35 cellular contexts compared by ENCODE assay signal in the genomic region with DNA sequence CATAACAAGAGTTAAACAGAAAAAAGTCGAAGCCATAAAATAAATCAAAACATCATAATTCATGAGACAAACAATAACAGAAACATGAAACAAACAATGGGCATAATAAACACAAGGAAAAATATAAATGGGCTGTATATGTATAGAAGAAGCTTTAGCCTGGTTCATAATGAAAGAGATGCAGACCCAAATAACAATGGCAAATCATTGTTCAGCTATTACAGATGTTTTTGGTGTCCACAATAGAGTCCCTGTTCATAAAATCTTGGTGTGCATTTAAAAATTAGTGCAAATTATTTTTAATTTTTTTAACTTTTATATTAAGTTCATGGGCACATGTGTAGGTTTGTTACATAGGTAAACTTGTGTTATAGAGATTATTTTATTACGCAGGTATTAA.
"Had no signal": no experiment of that assay in that cellular context is flagged by ENCODE, and none has a peak within 500 bp of the region (broad histone marks: within the 10 kb centered on the region; RNA-seq: fewer than 3 reads in every experiment).

No MANE protein-coding gene starts in this region.

- H3K27me3 ChIP-seq: adrenal gland, body of pancreas, colonic mucosa, esophagus squamous epithelium, heart left ventricle had no signal

- H3K4me1 Mint-ChIP-seq: activated CD4-positive, alpha-beta memory T cell treated with anti-CD3 and anti-CD28 coated beads, Interleukin-2, amount 10 ng/mL, durations not matched to agents 7 days and 5 days; activated CD4-positive, alpha-beta T cell treated with anti-CD3 and anti-CD28 coated beads for 36 hours; activated CD4-positive, alpha-beta T cell treated with anti-CD3 and anti-CD28 coated beads, Interleukin-2, amount 10 ng/mL, durations not matched to agents 7 days and 5 days; activated naive CD4-positive, alpha-beta T cell treated with anti-CD3 and anti-CD28 coated beads, Interleukin-2, amount 50 U/mL, for 24 hours; activated naive CD8-positive, alpha-beta T cell treated with anti-CD3 and anti-CD28 coated beads for 36 hours; activated naive CD8-positive, alpha-beta T cell treated with anti-CD3 and anti-CD28 coated beads, Interleukin-2, amount 50 U/mL, for 24 hours; T-helper 17 cell had no signal

- H3K4me3 ChIP-seq: adrenal gland, body of pancreas, colonic mucosa, esophagus squamous epithelium, heart left ventricle had no signal

- DNase-seq: activated CD4-positive, alpha-beta memory T cell treated with anti-CD3 and anti-CD28 coated beads, Interleukin-2, amount 10 ng/mL, durations not matched to agents 7 days and 5 days; activated CD4-positive, alpha-beta T cell treated with anti-CD3 and anti-CD28 coated beads for 36 hours; activated CD4-positive, alpha-beta T cell treated with anti-CD3 and anti-CD28 coated beads, Interleukin-2, amount 10 ng/mL, durations not matched to agents 7 days and 5 days; activated CD4-positive, alpha-beta T cell treated with anti-CD3 and anti-CD28 coated beads, Interleukin-2, amount 50 U/mL, for 4 hours; activated CD4-positive, CD25-positive, alpha-beta regulatory T cell; activated CD4-positive, CD25-positive, alpha-beta regulatory T cell treated with anti-CD3 and anti-CD28 coated beads, Interleukin-2, amount 50 U/mL, for 72 hours; activated CD8-positive, alpha-beta memory T cell treated with anti-CD3 and anti-CD28 coated beads for 24 hours; activated effector memory CD4-positive, alpha-beta T cell treated with anti-CD3 and anti-CD28 coated beads, Interleukin-2, amount 50 U/mL, for 16 hours; activated naive CD4-positive, alpha-beta T cell treated with anti-CD3 and anti-CD28 coated beads for 36 hours; activated naive CD8-positive, alpha-beta T cell treated with anti-CD3 and anti-CD28 coated beads for 36 hours; activated naive CD8-positive, alpha-beta T cell treated with anti-CD3 and anti-CD28 coated beads, Interleukin-2, amount 50 U/mL, for 24 hours; activated T-cell treated with anti-CD3 and anti-CD28 coated beads, Interleukin-2, amount 50 U/mL, for 4 hours; adrenal gland; amygdala; aorta; body of pancreas; central memory CD4-positive, alpha-beta T cell; cerebellar nuclear complex; colonic mucosa; effector CD8-positive, alpha-beta T cell; esophagus squamous epithelium; foreskin melanocyte; glutamatergic neuron; heart left ventricle; SW 1271; T-helper 1 cell; T-helper 17 cell; T1000 had no signal

- H3K4me3 Mint-ChIP-seq: activated CD4-positive, alpha-beta memory T cell treated with anti-CD3 and anti-CD28 coated beads, Interleukin-2, amount 10 ng/mL, durations not matched to agents 7 days and 5 days; activated CD4-positive, alpha-beta T cell treated with anti-CD3 and anti-CD28 coated beads for 36 hours; activated CD4-positive, alpha-beta T cell treated with anti-CD3 and anti-CD28 coated beads, Interleukin-2, amount 10 ng/mL, durations not matched to agents 7 days and 5 days; activated naive CD4-positive, alpha-beta T cell treated with anti-CD3 and anti-CD28 coated beads for 36 hours; activated naive CD4-positive, alpha-beta T cell treated with anti-CD3 and anti-CD28 coated beads, Interleukin-2, amount 50 U/mL, for 24 hours; activated naive CD8-positive, alpha-beta T cell treated with anti-CD3 and anti-CD28 coated beads for 36 hours; activated naive CD8-positive, alpha-beta T cell treated with anti-CD3 and anti-CD28 coated beads, Interleukin-2, amount 50 U/mL, for 24 hours; activated T-cell treated with anti-CD3 and anti-CD28 coated beads, Interleukin-2, amount 50 U/mL, for 4 hours; activated T-helper 1 cell treated with anti-CD3 and anti-CD28 coated beads, Interleukin-12 subunit alpha, Interleukin-12 subunit beta, Interleukin-2, Interleukin-4 antibody, amounts not matched to agents 30 ng/mL and 10 ng/mL and 1 ng/mL, durations not matched to agents 14 hours and 24 hours and 36 hours; T-helper 17 cell; T-helper 2 cell treated with Interferon-gamma antibody and Interleukin-4, amounts not matched to agents 5 μg/mL and 100 μg/mL, for 36 hours had no signal

- FAIRE-seq: endometrium, endothelial cell of umbilical vein had no signal

- H3K4me1 ChIP-seq: adrenal gland, body of pancreas, colonic mucosa, esophagus squamous epithelium, heart left ventricle had no signal

- H3K27me3 Mint-ChIP-seq: activated CD4-positive, alpha-beta memory T cell treated with anti-CD3 and anti-CD28 coated beads, Interleukin-2, amount 10 ng/mL, durations not matched to agents 7 days and 5 days; activated CD4-positive, alpha-beta T cell treated with anti-CD3 and anti-CD28 coated beads for 36 hours; activated CD4-positive, alpha-beta T cell treated with anti-CD3 and anti-CD28 coated beads, Interleukin-2, amount 10 ng/mL, durations not matched to agents 7 days and 5 days; activated naive CD4-positive, alpha-beta T cell treated with anti-CD3 and anti-CD28 coated beads, Interleukin-2, amount 50 U/mL, for 24 hours had no signal

- H3K36me3 ChIP-seq: adrenal gland, colonic mucosa, esophagus squamous epithelium, heart left ventricle had no signal

- H3K27ac ChIP-seq: adrenal gland, body of pancreas, colonic mucosa, epithelial cell of prostate, esophagus squamous epithelium, heart left ventricle had no signal

- H3K27ac Mint-ChIP-seq: activated CD4-positive, alpha-beta memory T cell treated with anti-CD3 and anti-CD28 coated beads, Interleukin-2, amount 10 ng/mL, durations not matched to agents 7 days and 5 days; activated CD4-positive, alpha-beta T cell treated with anti-CD3 and anti-CD28 coated beads for 36 hours; activated CD4-positive, alpha-beta T cell treated with anti-CD3 and anti-CD28 coated beads, Interleukin-2, amount 10 ng/mL, durations not matched to agents 7 days and 5 days; activated naive CD4-positive, alpha-beta T cell treated with anti-CD3 and anti-CD28 coated beads for 36 hours; activated naive CD4-positive, alpha-beta T cell treated with anti-CD3 and anti-CD28 coated beads, Interleukin-2, amount 50 U/mL, for 24 hours; activated naive CD8-positive, alpha-beta T cell treated with anti-CD3 and anti-CD28 coated beads for 36 hours; activated naive CD8-positive, alpha-beta T cell treated with anti-CD3 and anti-CD28 coated beads, Interleukin-2, amount 50 U/mL, for 24 hours; activated T-helper 1 cell treated with anti-CD3 and anti-CD28 coated beads, Interleukin-12 subunit alpha, Interleukin-12 subunit beta, Interleukin-2, Interleukin-4 antibody, amounts not matched to agents 30 ng/mL and 10 ng/mL and 1 ng/mL, durations not matched to agents 14 hours and 24 hours and 36 hours; activated T-helper 2 cell treated with anti-CD3 and anti-CD28 coated beads, Interferon-gamma antibody, Interleukin-2, Interleukin-4, amounts not matched to agents 10 μg/mL and 5 μg/mL and 100 μg/mL, durations not matched to agents 14 hours and 24 hours and 36 hours; T-helper 17 cell; T-helper 2 cell treated with Interferon-gamma antibody and Interleukin-4, amounts not matched to agents 5 μg/mL and 100 μg/mL, for 36 hours had no signal

- ATAC-seq: activated CD4-positive, alpha-beta T cell treated with anti-CD3 and anti-CD28 coated beads for 36 hours; activated naive CD8-positive, alpha-beta T cell treated with anti-CD3 and anti-CD28 coated beads, Interleukin-2, amount 50 U/mL, for 24 hours; activated T-cell treated with anti-CD3 and anti-CD28 coated beads, Interleukin-2, amount 50 U/mL, for 4 hours; body of pancreas; heart left ventricle; T-helper 17 cell had no signal

- H3K36me3 Mint-ChIP-seq: activated naive CD4-positive, alpha-beta T cell treated with anti-CD3 and anti-CD28 coated beads, Interleukin-2, amount 50 U/mL, for 24 hours; activated naive CD8-positive, alpha-beta T cell treated with anti-CD3 and anti-CD28 coated beads for 36 hours had no signal

- H3K9me3 Mint-ChIP-seq: activated CD4-positive, alpha-beta memory T cell treated with anti-CD3 and anti-CD28 coated beads, Interleukin-2, amount 10 ng/mL, durations not matched to agents 7 days and 5 days; activated CD4-positive, alpha-beta T cell treated with anti-CD3 and anti-CD28 coated beads, Interleukin-2, amount 10 ng/mL, durations not matched to agents 7 days and 5 days; activated naive CD4-positive, alpha-beta T cell treated with anti-CD3 and anti-CD28 coated beads for 36 hours; activated naive CD4-positive, alpha-beta T cell treated with anti-CD3 and anti-CD28 coated beads, Interleukin-2, amount 50 U/mL, for 24 hours; activated naive CD8-positive, alpha-beta T cell treated with anti-CD3 and anti-CD28 coated beads for 36 hours; activated naive CD8-positive, alpha-beta T cell treated with anti-CD3 and anti-CD28 coated beads, Interleukin-2, amount 50 U/mL, for 24 hours; activated T-cell treated with anti-CD3 and anti-CD28 coated beads, Interleukin-2, amount 50 U/mL, for 4 hours; activated T-helper 1 cell treated with anti-CD3 and anti-CD28 coated beads, Interleukin-12 subunit alpha, Interleukin-12 subunit beta, Interleukin-2, Interleukin-4 antibody, amounts not matched to agents 30 ng/mL and 10 ng/mL and 1 ng/mL, durations not matched to agents 14 hours and 24 hours and 36 hours; activated T-helper 2 cell treated with anti-CD3 and anti-CD28 coated beads, Interferon-gamma antibody, Interleukin-2, Interleukin-4, amounts not matched to agents 10 μg/mL and 5 μg/mL and 100 μg/mL, durations not matched to agents 14 hours and 24 hours and 36 hours; T-helper 2 cell treated with Interferon-gamma antibody and Interleukin-4, amounts not matched to agents 5 μg/mL and 100 μg/mL, for 36 hours had no signal

- H3K9me3 ChIP-seq: adrenal gland, body of pancreas, colonic mucosa, esophagus squamous epithelium had no signal
